In the genomic region with DNA sequence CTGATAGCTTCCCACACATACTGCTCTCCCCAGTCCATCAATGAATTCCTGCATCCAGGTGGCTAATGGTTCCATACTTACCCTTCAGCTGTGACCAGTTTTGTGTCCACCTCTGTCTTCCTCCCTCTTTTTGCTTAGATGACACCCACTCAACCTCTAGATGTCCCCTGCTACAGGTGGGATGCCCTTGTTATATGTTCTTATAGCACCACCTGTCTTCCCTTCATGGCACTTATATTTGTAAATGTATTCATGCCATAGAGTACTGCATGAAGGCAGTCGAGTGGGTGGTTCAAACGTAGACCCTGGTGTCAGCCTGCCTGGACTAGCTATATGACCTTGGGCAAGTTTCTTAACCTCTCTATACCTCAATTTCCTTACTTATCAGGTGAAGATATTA, we compare ENCODE assay signal across 9 cellular contexts. TPM values are rescaled to one million over a fixed set of nuclear protein-coding genes. Genes with fewer than 3 reads are reported as not detected.
DNase-seq lines count a peak whose midpoint lies in the region; ATAC-seq, FAIRE-seq and TF ChIP-seq lines count a peak whose summit lies in the region.
"Had no signal": no experiment of that assay in that cellular context is flagged by ENCODE, and none has a peak within 500 bp of the region (broad histone marks: within the 10 kb centered on the region; RNA-seq: fewer than 3 reads in every experiment).

No MANE protein-coding gene starts in this region.

- H3K27me3 ChIP-seq in A673 (replicated peaks; ENCODE audit: insufficient read depth, low read depth, low read length, poor library complexity) (no peaks in the 10 kb centered on the region), body of pancreas (no peaks in the 10 kb centered on the region), WERI-Rb-1 (ENCODE audit: insufficient read depth, low read depth, severe bottlenecking) (peaks cover 53% of the 10 kb centered on the region)

- ATAC-seq in HG03432 (IDR thresholded peaks at IDR 0.05; ENCODE audit: unreplicated experiment) = peak; percentile 87
- ATAC-seq in body of pancreas = no peak

- peak; percentile 84 for FAIRE-seq in GM19239 (lab: Jason Lieb, UNC)
- FAIRE-seq: G401.6 had no signal

- CTCF ChIA-PET in A673 (lab: Charles Lee) = no interaction called here

- POLR2A ChIA-PET in A673 (lab: Charles Lee; ENCODE audit: low non-redundant PET) = no interaction called here

- DNase-seq in A673 (ENCODE audit: low spot score) (no peak), GM19239 (ENCODE audit: insufficient read length, low spot score) (peak; percentile 14), body of pancreas (no peak), renal cortical epithelial cell (ENCODE audit: low read depth) (peak; percentile 18), NCI-H128 (lab: John Stamatoyannopoulos, UW; ENCODE audit: unreplicated experiment) (no peak), WERI-Rb-1 (no peak)
- DNase-seq in activated effector memory CD4-positive, alpha-beta T cell treated with Interleukin-2 at 50 U/mL for 16 hours = no peak

- H3K9me3 ChIP-seq in A673 (ENCODE audit: low read depth, low read length, poor library complexity, severe bottlenecking) (no peaks in the 10 kb centered on the region), body of pancreas (no peaks in the 10 kb centered on the region), WERI-Rb-1 (ENCODE audit: severe bottlenecking) (peaks cover 3% of the 10 kb centered on the region)

- H3K4me3 ChIP-seq in A673 (ENCODE audit: low read depth, low read length, poor library complexity, severe bottlenecking) (no peak overlapping the region), body of pancreas (no peak overlapping the region), WERI-Rb-1 (ENCODE audit: low read depth, low read length) (no peak overlapping the region)

- TF ChIP-seq POLR2A in body of pancreas (IDR thresholded peaks at IDR 0.05) = no peak

- intact Hi-C loops in A673 (cut with micrococcal nuclease; ENCODE audit: unreplicated experiment) (no loop called here), body of pancreas (cut with DNase I) (no loop called here)

- H3K4me1 ChIP-seq in A673 (ENCODE audit: insufficient read depth, low read length, poor library complexity, severe bottlenecking) (no peaks in the 10 kb centered on the region), body of pancreas (peaks cover 3% of the 10 kb centered on the region)

- H3K36me3 ChIP-seq in A673 (ENCODE audit: insufficient read depth, low read length, poor library complexity, severe bottlenecking) = no peaks in the 10 kb centered on the region
- H3K36me3 ChIP-seq in body of pancreas (replicated peaks in 1 of 2; ENCODE audit: insufficient read depth in 1 of 2, low read depth in 2 of 2) = no peaks in the 10 kb centered on the region
- no peaks in the 10 kb centered on the region for H3K36me3 ChIP-seq in WERI-Rb-1

- H3K27ac ChIP-seq in A673 (ENCODE audit: low read depth, low read length, poor library complexity, severe bottlenecking) = no peak overlapping the region
- no peak overlapping the region for H3K27ac ChIP-seq in body of pancreas
- no peak overlapping the region for H3K27ac ChIP-seq in WERI-Rb-1

- WGBS in body of pancreas, 2 donors = 20 to 24% methylated on average over 2 of the region's 2 CpGs

- BruUV-seq in A673 (replicated peaks; lab: Mats Ljungman, UMichigan) = no TSS peak

- TF ChIP-seq CTCF in A673 (conservative IDR thresholded peaks at IDR 0.05; ENCODE audit: low read depth, low read length) (peak; percentile 27; the same call in 1 of the 2 replicates), body of pancreas (IDR thresholded peaks at IDR 0.05) (peak in 4 of 7 experiments; percentile 8 to 33 (median 23)), WERI-Rb-1 (IDR thresholded peaks at IDR 0.05; ENCODE audit: low read depth, low read length) (no peak)

RNA-seq across cellular contexts. Expression of a gene that starts 6.5 kb away (rescaled TPM):
- total RNA-seq in A673 (2021) = 16.5 and 18.4 TPM in 2 replicates
- 1 to 10 TPM; 6.7 to 6.9 TPM for total RNA-seq in body of pancreas
- 21.9 and 44.6 TPM in 2 replicates for total RNA-seq in renal cortical epithelial cell

Comparison
In these comparisons a context has a peak if more than half of its experiments do, and no peak if none do; other contexts are left out.
1. DNase-seq: peak in GM19239 (single experiment) and renal cortical epithelial cell (single experiment); none in A673 (single experiment), body of pancreas (0 of 4), activated effector memory CD4-positive, alpha-beta T cell treated with Interleukin-2 at 50 U/mL for 16 hours (single experiment), NCI-H128 (single experiment) and WERI-Rb-1 (single experiment).